ENCODE assay signal across 17 cellular contexts in genomic region chr11:19827399-19828135, GRCh38.
DNase-seq lines count a peak whose midpoint lies in the region; ATAC-seq and TF ChIP-seq lines count a peak whose summit lies in the region.
"Had no signal": no experiment of that assay in that cellular context is flagged by ENCODE, and none has a peak within 500 bp of the region (broad histone marks: within the 10 kb centered on the region; RNA-seq: fewer than 3 reads in every experiment).

No MANE protein-coding gene starts in this region.

- no peak overlapping the region for H3K27ac ChIP-seq in right atrium auricular region
- H3K27ac ChIP-seq: ascending aorta, coronary artery, parathyroid adenoma, RWPE1, testis had no signal

- peaks cover 0 to 11% of the 10 kb centered on the region in 2 donors for H3K4me1 ChIP-seq in right atrium auricular region
- H3K4me1 ChIP-seq: parathyroid adenoma, testis had no signal

- H3K27ac Mint-ChIP-seq in WTC11 (peak overlapping the region; percentile 96), T-helper 17 cell (no peak overlapping the region)
- H3K27ac Mint-ChIP-seq: activated B cell treated with CpG ODN at 0.5 μM for 24 hours had no signal

- no peaks in the 10 kb centered on the region for H3K27me3 ChIP-seq in right atrium auricular region
- H3K27me3 ChIP-seq: ascending aorta, heart right ventricle, testis had no signal

- no peaks in the 10 kb centered on the region for H3K9me3 Mint-ChIP-seq in WTC11
- H3K9me3 Mint-ChIP-seq: activated B cell treated with CpG ODN at 0.5 μM for 24 hours had no signal

- peaks cover 3% of the 10 kb centered on the region for H3K36me3 ChIP-seq in right atrium auricular region

- intact Hi-C loops in left ventricle myocardium superior (cut with micrococcal nuclease), result no loop called here

- no peak overlapping the region for H3K4me3 ChIP-seq in right atrium auricular region
- H3K4me3 ChIP-seq: ascending aorta, coronary artery, heart right ventricle, testis had no signal

- ATAC-seq in left ventricle myocardium superior, result peak; percentile 51
- peak; percentile 84 for ATAC-seq in WTC11
- ATAC-seq in T-helper 17 cell, result no peak
- ATAC-seq in GM21360 (IDR thresholded peaks at IDR 0.05; ENCODE audit: unreplicated experiment), result no peak

- H3K4me1 Mint-ChIP-seq in WTC11 (peaks cover 70% of the 10 kb centered on the region), T-helper 17 cell (no peaks in the 10 kb centered on the region)
- H3K4me1 Mint-ChIP-seq: activated B cell treated with CpG ODN at 0.5 μM for 24 hours had no signal

- H3K4me3 Mint-ChIP-seq in WTC11, result no peak overlapping the region
- no peak overlapping the region for H3K4me3 Mint-ChIP-seq in T-helper 17 cell
- H3K4me3 Mint-ChIP-seq: activated B cell treated with CpG ODN at 0.5 μM for 24 hours had no signal

- H3K27me3 Mint-ChIP-seq in WTC11 (ENCODE audit: low read depth) (no peaks in the 10 kb centered on the region), T-helper 17 cell (peaks cover 7% of the 10 kb centered on the region)
- H3K27me3 Mint-ChIP-seq: activated B cell treated with CpG ODN at 0.5 μM for 24 hours had no signal

- POLR2A ChIA-PET in WTC11 (lab: Charles Lee), result interaction anchor here (1.1 to 1.9 kb wide), 3 partner anchors 9 to 12 kb away, joined by 4 to 5 read pairs (median 4); no protein-coding TSS in a partner anchor

- no peak for DNase-seq in left ventricle myocardium superior
- no peak for DNase-seq in right atrium auricular region (ENCODE audit: low spot score)
- peak; percentile 43 for DNase-seq in WTC11 (ENCODE audit: low spot score)
- peak; percentile 25 for DNase-seq in iPS DF 4.7 (ENCODE audit: extremely low read depth, low spot score)
- DNase-seq in T-helper 17 cell, result no peak
- no peak for DNase-seq in NOMO-1 (lab: John Stamatoyannopoulos, UW; ENCODE audit: unreplicated experiment in 2 of 2)
- DNase-seq: activated B cell treated with CpG ODN at 0.5 μM for 24 hours; AML-193; heart right ventricle; stimulated activated CD4-positive, alpha-beta T cell treated with anti-CD3 and anti-CD28 coated beads, Interleukin-4, amount 100 ng/mL, for 24 hours; T-helper 1 cell; testis had no signal

- CTCF ChIA-PET in WTC11 (lab: Charles Lee), result interaction anchor here (1.1 to 3.6 kb wide), 7 partner anchors 10 to 300 kb away, joined by 3 to 24 read pairs (median 6); no protein-coding TSS in a partner anchor

- TF ChIP-seq CTCF in right atrium auricular region (IDR thresholded peaks at IDR 0.05), result no peak
- no peak for TF ChIP-seq CTCF in WTC11 (IDR thresholded peaks at IDR 0.05)

- H3K36me3 Mint-ChIP-seq in WTC11, result peaks cover 4% of the 10 kb centered on the region
- no peaks in the 10 kb centered on the region for H3K36me3 Mint-ChIP-seq in T-helper 17 cell (ENCODE audit: low read depth)

- H3K9me3 ChIP-seq in right atrium auricular region (no peaks in the 10 kb centered on the region), T-helper 17 cell (ENCODE audit: control insufficient read depth, low read length, poor library complexity, severe bottlenecking) (no peaks in the 10 kb centered on the region)
- H3K9me3 ChIP-seq: ascending aorta, heart right ventricle, testis had no signal

TF ChIP-seq in WTC11, 78 proteins besides CTCF, POLR2A, EP300 and RAD21:
- no peak for TF ChIP-seq TEAD1 (CRISPR knock-in tag; IDR thresholded peaks at IDR 0.05)
- TF ChIP-seq ZNF121 (CRISPR knock-in tag; IDR thresholded peaks at IDR 0.05), result peak; percentile 51; the same call in 1 of the 2 replicates

Comparison
In these comparisons a context has a peak if more than half of its experiments do, and no peak if none do; other contexts are left out.
1. ATAC-seq: peak in left ventricle myocardium superior (single experiment) and WTC11 (single experiment); none in T-helper 17 cell (single experiment) and GM21360 (single experiment).
2. DNase-seq: peak in WTC11 (single experiment) and iPS DF 4.7 (single experiment); none in left ventricle myocardium superior (single experiment), right atrium auricular region (single experiment), T-helper 17 cell (0 of 3) and NOMO-1 (0 of 2).